ENCODE assay signal across 17 cellular contexts in the genomic region with DNA sequence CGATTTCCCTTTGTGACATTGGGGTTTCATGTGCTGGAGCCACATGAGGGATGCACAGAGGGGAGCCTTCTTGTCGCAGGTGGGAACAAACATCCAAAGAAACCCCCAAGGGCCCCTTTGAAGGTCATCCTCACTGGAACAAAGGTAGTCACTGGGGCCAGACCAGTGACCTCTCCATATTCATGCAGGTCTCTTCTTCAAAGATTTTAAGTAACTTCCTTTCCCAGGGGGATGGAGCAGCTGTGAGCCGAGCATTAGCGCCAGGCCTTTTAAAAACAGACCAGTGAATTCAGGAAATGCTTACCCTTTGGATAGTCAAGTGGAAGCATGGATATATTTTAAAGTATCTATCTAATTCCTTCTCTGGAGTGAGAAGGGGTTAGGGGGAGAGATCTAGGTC.
"Had no signal": no experiment of that assay in that cellular context is flagged by ENCODE, and none has a peak within 500 bp of the region (broad histone marks: within the 10 kb centered on the region; RNA-seq: fewer than 3 reads in every experiment).

No MANE protein-coding gene starts in this region.

- H3K9me3 Mint-ChIP-seq: activated CD4-positive, alpha-beta memory T cell treated with anti-CD3 and anti-CD28 coated beads for 36 hours; activated T-cell treated with anti-CD3 and anti-CD28 coated beads, Interleukin-2, amount 50 U/mL, for 4 hours; immature natural killer cell; naive thymus-derived CD4-positive, alpha-beta T cell had no signal

- H3K36me3 ChIP-seq: ascending aorta, cardiac muscle cell, gastroesophageal sphincter, suprapubic skin had no signal

- H3K36me3 Mint-ChIP-seq: activated CD4-positive, alpha-beta memory T cell treated with anti-CD3 and anti-CD28 coated beads for 36 hours; immature natural killer cell; naive thymus-derived CD4-positive, alpha-beta T cell had no signal

- H3K4me1 ChIP-seq: ascending aorta had no signal

- H3K27me3 Mint-ChIP-seq: activated CD4-positive, alpha-beta memory T cell treated with anti-CD3 and anti-CD28 coated beads for 36 hours; progenitor cell of endocrine pancreas had no signal

- DNase-seq: activated CD4-positive, alpha-beta memory T cell treated with anti-CD3 and anti-CD28 coated beads for 36 hours; activated T-cell treated with anti-CD3 and anti-CD28 coated beads, Interleukin-2, amount 50 U/mL, for 4 hours; effector CD4-positive, alpha-beta T cell; immature natural killer cell; lower lobe of right lung; naive thymus-derived CD4-positive, alpha-beta T cell; nucleus accumbens; stimulated activated CD4-positive, alpha-beta T cell treated with anti-CD3 and anti-CD28 coated beads, Interleukin-12 subunit alpha, Interleukin-12 subunit beta, amount 100 ng/mL, for 4 hours; stimulated activated naive CD4-positive, alpha-beta T cell; T-helper 9 cell had no signal

- H3K4me3 ChIP-seq: ascending aorta, cardiac muscle cell, gastroesophageal sphincter, hepatocyte, lower lobe of right lung, suprapubic skin had no signal

- H3K9me3 ChIP-seq: ascending aorta, gastroesophageal sphincter, lower lobe of right lung, suprapubic skin had no signal

- H3K4me3 Mint-ChIP-seq: activated CD4-positive, alpha-beta memory T cell treated with anti-CD3 and anti-CD28 coated beads for 36 hours; activated T-cell treated with anti-CD3 and anti-CD28 coated beads, Interleukin-2, amount 50 U/mL, for 4 hours; immature natural killer cell; naive thymus-derived CD4-positive, alpha-beta T cell had no signal

- H3K27ac Mint-ChIP-seq: activated CD4-positive, alpha-beta memory T cell treated with anti-CD3 and anti-CD28 coated beads for 36 hours; immature natural killer cell; naive thymus-derived CD4-positive, alpha-beta T cell had no signal

- H3K27ac ChIP-seq: ascending aorta, cardiac muscle cell, epithelial cell of prostate, hepatocyte, lower lobe of right lung, suprapubic skin had no signal

- H3K27me3 ChIP-seq: ascending aorta, cardiac muscle cell, gastroesophageal sphincter, hepatocyte, suprapubic skin had no signal
